In the genomic region with DNA sequence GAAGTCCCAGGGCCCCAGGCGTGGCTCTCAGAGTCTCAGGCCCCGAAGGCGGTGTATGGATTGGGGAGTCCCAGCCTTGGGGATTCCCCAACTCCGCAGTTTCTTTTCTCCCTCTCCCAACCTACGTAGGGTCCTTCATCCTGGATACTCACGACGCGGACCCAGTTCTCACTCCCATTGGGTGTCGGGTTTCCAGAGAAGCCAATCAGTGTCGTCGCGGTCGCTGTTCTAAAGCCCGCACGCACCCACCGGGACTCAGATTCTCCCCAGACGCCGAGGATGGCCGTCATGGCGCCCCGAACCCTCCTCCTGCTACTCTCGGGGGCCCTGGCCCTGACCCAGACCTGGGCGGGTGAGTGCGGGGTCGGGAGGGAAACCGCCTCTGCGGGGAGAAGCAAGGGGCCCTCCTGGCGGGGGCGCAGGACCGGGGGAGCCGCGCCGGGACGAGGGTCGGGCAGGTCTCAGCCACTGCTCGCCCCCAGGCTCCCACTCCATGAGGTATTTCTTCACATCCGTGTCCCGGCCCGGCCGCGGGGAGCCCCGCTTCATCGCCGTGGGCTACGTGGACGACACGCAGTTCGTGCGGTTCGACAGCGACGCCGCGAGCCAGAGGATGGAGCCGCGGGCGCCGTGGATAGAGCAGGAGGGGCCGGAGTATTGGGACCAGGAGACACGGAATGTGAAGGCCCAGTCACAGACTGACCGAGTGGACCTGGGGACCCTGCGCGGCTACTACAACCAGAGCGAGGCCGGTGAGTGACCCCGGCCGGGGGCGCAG, we compare ENCODE assay signal across 8 cellular contexts. TPM values are rescaled to one million over a fixed set of nuclear protein-coding genes. Genes with fewer than 3 reads are reported as not detected.
DNase-seq lines count a peak whose midpoint lies in the region; ATAC-seq and TF ChIP-seq lines count a peak whose summit lies in the region.

A gene (plus strand): TSS at position 258 of the 778 bp plus-strand sequence. CDS start 22 bp downstream, at position 280.

- H3K27ac ChIP-seq in IMR-90 (ENCODE audit: insufficient read depth, low read length) (peak within 1 kb of the TSS; percentile 75), OCI-LY7 (ENCODE audit: low read depth, low read length, poor library complexity, severe bottlenecking) (peak within 1 kb of the TSS; percentile 55)

- H2BK120ac ChIP-seq in IMR-90 (ENCODE audit: low read depth, low read length), result peak within 1 kb of the TSS; percentile 87

- H4K8ac ChIP-seq in IMR-90 (ENCODE audit: low read depth in 2 of 2, low read length in 2 of 2), result peak within 1 kb of the TSS; percentile 74 to 87

- H2AFZ ChIP-seq in IMR-90 (replicated peaks; ENCODE audit: low read length, poor library complexity), result peak within 1 kb of the TSS; percentile 90
- H2AFZ ChIP-seq in OCI-LY7 (ENCODE audit: low read length), result peak within 1 kb of the TSS; percentile 91

- BruUV-seq in IMR-90 (replicated peaks; lab: Mats Ljungman, UMichigan) (TSS peak; percentile 99), OCI-LY7 (replicated peaks; lab: Mats Ljungman, UMichigan) (TSS peak; percentile 81)

- H2BK15ac ChIP-seq in IMR-90 (ENCODE audit: low read depth, low read length), result peak within 1 kb of the TSS; percentile 40; the same call in 1 of the 3 replicates

- no peaks in the 10 kb centered on the region for H3K9me3 ChIP-seq in IMR-90 (ENCODE audit: control insufficient read depth, insufficient read depth, low read length)
- H3K9me3 ChIP-seq in OCI-LY7 (ENCODE audit: low read length), result no peaks in the 10 kb centered on the region; the same call in 1 of the 2 replicates
- H3K9me3 ChIP-seq in mononuclear cell (ENCODE audit: low read depth, low read length), result no peaks in the 10 kb centered on the region

- WGBS in IMR-90 (ENCODE audit: extremely low coverage in 2 of 2, insufficient read length in 1 of 2), 2 experiments, result 0% methylated on average over 3 of the region's 68 CpGs; no CpG with 5 or more reads in 1 of the 2 experiments

- DNase-seq in DMS 273 (lab: John Stamatoyannopoulos, UW; ENCODE audit: unreplicated experiment) (peak; percentile 98), IMR-90 (peak; percentile 95), OCI-LY7 (ENCODE audit: low spot score) (peak; percentile 94), activated T-cell treated with anti-CD3 and anti-CD28 coated beads for 4 hours (peak; percentile 86), epithelial cell of esophagus (ENCODE audit: low read depth) (peak; percentile 96)
- DNase-seq in stimulated activated CD8-positive, alpha-beta memory T cell treated with anti-CD3 and anti-CD28 coated beads, Interleukin-2, amount 100 ng/mL, for 48 hours (ENCODE audit: low read depth in 2 of 2), result peak; percentile 79 to 85

- peak; percentile 94 for TF ChIP-seq POLR2A in IMR-90 (IDR thresholded peaks at IDR 0.05; ENCODE audit: low read depth, low read length)

- H3K4me3 ChIP-seq in IMR-90 (ENCODE audit: insufficient read depth, low read depth, low read length) (peak within 1 kb of the TSS; percentile 72), OCI-LY7 (ENCODE audit: low read depth, low read length, poor library complexity, severe bottlenecking) (peak within 1 kb of the TSS; percentile 86), epithelial cell of esophagus (ENCODE audit: low read length) (peak within 1 kb of the TSS; percentile 61), mononuclear cell (ENCODE audit: low read length) (peak within 1 kb of the TSS; percentile 87)

- peak within 1 kb of the TSS; percentile 93 for H3K4ac ChIP-seq in IMR-90 (ENCODE audit: low read depth, low read length)

- peak within 1 kb of the TSS; percentile 93; the same call in 1 of the 2 replicates for H3K23ac ChIP-seq in IMR-90 (ENCODE audit: low read depth, low read length)

- H4K91ac ChIP-seq in IMR-90 (ENCODE audit: insufficient read depth, low read depth, low read length), result no peak within 1 kb of the TSS

- intact Hi-C loops in IMR-90 (cut with micrococcal nuclease) (loop anchor here (1.0 kb wide), 2 partner anchors 23 to 54 kb away; no protein-coding TSS in a partner anchor), OCI-LY7 (cut with micrococcal nuclease; ENCODE audit: unreplicated experiment) (loop anchor here (1.0 kb wide), 1 partner anchor 23 kb away; no protein-coding TSS in a partner anchor)

- H3K18ac ChIP-seq in IMR-90 (ENCODE audit: low read depth, low read length), result peak within 1 kb of the TSS; percentile 90

- no peak for TF ChIP-seq CTCF in IMR-90 (conservative IDR thresholded peaks at IDR 0.05; ENCODE audit: low read depth, low read length)
- peak; percentile 32; the same call in 1 of the 2 replicates for TF ChIP-seq CTCF in OCI-LY7 (conservative IDR thresholded peaks at IDR 0.05; ENCODE audit: low read length)
- TF ChIP-seq CTCF in epithelial cell of esophagus (IDR thresholded peaks at IDR 0.05; ENCODE audit: insufficient read depth, low read depth, low read length, missing control alignments), result no peak

- in situ Hi-C loops in IMR-90 (cut with MboI; ENCODE audit: low sequenced_read_pairs), result no loop called here

- POLR2A ChIA-PET in IMR-90 (lab: Charles Lee; ENCODE audit: unreplicated experiment) (no interaction called here), OCI-LY7 (lab: Charles Lee) (interaction anchor here (0.9 to 1.3 kb wide), 2 partner anchors 22 to 24 kb away, joined by 6 to 7 read pairs; no protein-coding TSS in a partner anchor)

- H3K36me3 ChIP-seq in IMR-90 (ENCODE audit: control insufficient read depth, insufficient read depth, low read length), result peaks cover 20% of the 10 kb centered on the region
- peaks cover 49% of the 10 kb centered on the region for H3K36me3 ChIP-seq in OCI-LY7 (ENCODE audit: insufficient read depth, low read length)

- dilution Hi-C loops in IMR-90 (cut with HindIII; ENCODE audit: low sequenced_read_pairs, unreplicated experiment), result no loop called here

- ATAC-seq in GM21528 (IDR thresholded peaks at IDR 0.05; ENCODE audit: low FRiP score, unreplicated experiment) (peak; percentile 85), IMR-90 (ENCODE audit: low read depth) (peak; percentile 99)

- H3K4me2 ChIP-seq in IMR-90 (ENCODE audit: low read depth, low read length), result peak within 1 kb of the TSS; percentile 97
- H3K4me2 ChIP-seq in OCI-LY7 (ENCODE audit: low read length), result peak within 1 kb of the TSS; percentile 95

- peaks cover 4% of the 10 kb centered on the region; the same call in 1 of the 2 replicates for H4K20me1 ChIP-seq in IMR-90 (ENCODE audit: insufficient read depth, low read length)
- 0 out of 2 replicates have a peak, but pooled peaks cover 6% of the 10 kb centered on the region for H4K20me1 ChIP-seq in OCI-LY7 (ENCODE audit: insufficient read depth, low read length)

- peaks cover 3% of the 10 kb centered on the region; the same call in 1 of the 2 replicates for H3K9me1 ChIP-seq in IMR-90 (ENCODE audit: insufficient read depth, low read length)

- CTCF ChIA-PET in IMR-90 (lab: Yijun Ruan, JAX), result no interaction called here
- CTCF ChIA-PET in OCI-LY7 (lab: Charles Lee; ENCODE audit: unreplicated experiment), result no interaction called here

- H3K79me1 ChIP-seq in IMR-90 (ENCODE audit: low read depth in 1 of 2, low read length in 2 of 2), result peaks cover 4 to 5% of the 10 kb centered on the region in 2 experiments; a peak in 3 of 4 replicates

- TF ChIP-seq RAD21 in IMR-90 (IDR thresholded peaks at IDR 0.05; ENCODE audit: low read length), result no peak

- H3K56ac ChIP-seq in IMR-90 (ENCODE audit: extremely low read depth, insufficient read depth, low read length), result peak within 1 kb of the TSS; percentile 60; the same call in 1 of the 2 replicates

- H3K4me1 ChIP-seq in IMR-90 (ENCODE audit: control insufficient read depth, insufficient read depth, low read length), result peaks cover 4% of the 10 kb centered on the region
- peaks cover 32% of the 10 kb centered on the region for H3K4me1 ChIP-seq in OCI-LY7 (ENCODE audit: insufficient read depth, low read length, poor library complexity, severe bottlenecking)
- peaks cover 58% of the 10 kb centered on the region for H3K4me1 ChIP-seq in mononuclear cell (ENCODE audit: insufficient read depth, low read length)

- H3K9me2 ChIP-seq in OCI-LY7 (ENCODE audit: insufficient read depth, low read length), result no peaks in the 10 kb centered on the region

- peak within 1 kb of the TSS; percentile 87 for H4K5ac ChIP-seq in IMR-90 (ENCODE audit: low read depth, low read length)

- 0 out of 2 replicates have a peak within 1 kb of the TSS, but pooled peaks have one; percentile 45 for H2BK20ac ChIP-seq in IMR-90 (ENCODE audit: low read depth, low read length)

- H3K9ac ChIP-seq in IMR-90 (ENCODE audit: low read depth, low read length), result peak within 1 kb of the TSS; percentile 79

- H2AK9ac ChIP-seq in IMR-90 (replicated peaks; ENCODE audit: low read depth, low read length, poor library complexity), result peak within 1 kb of the TSS; percentile 65

- peak within 1 kb of the TSS; percentile 87 for H2BK5ac ChIP-seq in IMR-90 (ENCODE audit: low read depth, low read length, poor library complexity, severe bottlenecking)

- H3K14ac ChIP-seq in IMR-90 (replicated peaks; ENCODE audit: low read depth, low read length), result peak within 1 kb of the TSS; percentile 98

- H3K27me3 ChIP-seq in IMR-90 (ENCODE audit: control insufficient read depth, insufficient read depth, low read length) (no peaks in the 10 kb centered on the region), mononuclear cell (ENCODE audit: insufficient read depth, low read length) (no peaks in the 10 kb centered on the region)

- no peak within 1 kb of the TSS for H2AK5ac ChIP-seq in IMR-90 (ENCODE audit: low read depth, low read length)

- peaks cover 19% of the 10 kb centered on the region; the same call in 1 of the 2 replicates for H3K79me2 ChIP-seq in OCI-LY7 (ENCODE audit: insufficient read depth, low read depth, low read length)

TF ChIP-seq in IMR-90, 13 proteins besides CTCF, POLR2A, EP300 and RAD21:
- TF ChIP-seq CEBPB (IDR thresholded peaks at IDR 0.05; ENCODE audit: low read depth, low read length) (no peak), MAZ (IDR thresholded peaks at IDR 0.05; ENCODE audit: borderline replicate concordance, low read depth, low read length) (peak; percentile 38; the same call in 1 of the 2 replicates), RFX5 (IDR thresholded peaks at IDR 0.05; ENCODE audit: low read depth, low read length) (peak; percentile 95)

RNA-seq across cellular contexts. Expression of the gene that starts here (rescaled TPM):
- total RNA-seq in IMR-90 (2012; rRNA removed), result 76.4 and 94.5 TPM in 2 replicates
- 218 and 239 TPM in 2 replicates for polyA plus RNA-seq in IMR-90 (2012; rRNA removed)
- 418 and 434 TPM in 2 replicates for polyA plus RNA-seq in IMR-90 (2012; cell fraction: cytosol; rRNA removed)
- 176 and 182 TPM in 2 replicates for polyA plus RNA-seq in IMR-90 (2012; cell fraction: nucleus; rRNA removed; ENCODE audit: low replicate concordance)
- 672 and 804 TPM in 2 replicates for total RNA-seq in OCI-LY7 (2014; rRNA removed; shearing (Covaris generic))
- total RNA-seq in OCI-LY7 (2022), result 393 and 415 TPM in 2 replicates
- total RNA-seq in mononuclear cell, result 1,869 TPM

Comparison
In these comparisons a context has a peak if more than half of its experiments do, and no peak if none do; other contexts are left out.
1. Peak in every context shown above with its lines: DNase-seq, ATAC-seq, H3K4me3 ChIP-seq and H3K27ac ChIP-seq.